17 cellular contexts compared by ENCODE assay signal in the genomic region with DNA sequence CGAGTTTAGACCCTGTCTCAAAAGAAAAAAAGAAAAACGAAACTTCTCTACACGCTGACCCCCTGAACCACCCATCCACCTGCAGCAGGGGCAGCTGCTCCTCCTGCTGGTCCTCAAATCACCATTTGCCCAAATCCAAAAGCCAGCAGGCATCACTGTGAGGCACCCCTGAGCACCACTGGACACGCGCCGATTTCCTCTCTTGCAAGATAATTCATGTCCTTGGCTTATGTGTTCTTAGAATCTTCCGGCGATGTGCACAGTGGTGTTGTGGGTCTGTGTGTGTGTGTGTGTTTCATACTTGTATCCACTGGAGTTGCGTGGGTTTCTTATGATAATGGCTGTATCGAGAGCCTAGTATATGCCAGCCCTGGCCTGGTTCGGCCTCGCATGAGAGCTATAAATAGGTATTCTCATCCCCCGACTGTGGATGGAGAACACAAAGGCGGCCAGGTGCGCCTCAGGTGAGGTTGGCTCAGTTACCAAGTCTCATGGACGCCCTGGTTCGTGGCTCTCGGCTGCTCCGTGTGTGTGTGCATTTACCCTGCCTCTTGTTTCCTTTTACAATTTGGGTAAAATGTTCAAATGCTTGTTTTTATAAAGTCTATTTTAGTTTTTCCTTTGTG.
DNase-seq lines count a peak whose midpoint lies in the region; ATAC-seq and TF ChIP-seq lines count a peak whose summit lies in the region.
"Had no signal": no experiment of that assay in that cellular context is flagged by ENCODE, and none has a peak within 500 bp of the region (broad histone marks: within the 10 kb centered on the region; RNA-seq: fewer than 3 reads in every experiment).

No MANE protein-coding gene starts in this region.

- intact Hi-C loops in activated CD8-positive, alpha-beta T cell treated with anti-CD3 and anti-CD28 coated beads for 36 hours (cut with micrococcal nuclease), result no loop called here
- intact Hi-C loops in left ventricle myocardium superior (cut with micrococcal nuclease), result no loop called here

- H3K4me1 Mint-ChIP-seq in activated CD8-positive, alpha-beta T cell treated with anti-CD3 and anti-CD28 coated beads, Interleukin-2, amount 10 ng/mL, durations not matched to agents 7 days and 5 days (ENCODE audit: low read depth), result peaks cover 26% of the 10 kb centered on the region
- peaks cover 16% of the 10 kb centered on the region for H3K4me1 Mint-ChIP-seq in activated CD8-positive, alpha-beta T cell treated with anti-CD3 and anti-CD28 coated beads for 36 hours (ENCODE audit: low read depth)
- H3K4me1 Mint-ChIP-seq in progenitor cell of endocrine pancreas (ENCODE audit: low read depth), result no peaks in the 10 kb centered on the region

- no peak for TF ChIP-seq CTCF in activated CD8-positive, alpha-beta T cell treated with anti-CD3 and anti-CD28 coated beads for 36 hours (IDR thresholded peaks at IDR 0.05)
- no peak for TF ChIP-seq CTCF in progenitor cell of endocrine pancreas (IDR thresholded peaks at IDR 0.05; ENCODE audit: unreplicated experiment)

- POLR2A ChIA-PET in activated CD8-positive, alpha-beta T cell treated with anti-CD3 and anti-CD28 coated beads, Interleukin-2, amount 10 ng/mL, durations not matched to agents 7 days and 5 days (lab: Charles Lee), result no interaction called here
- POLR2A ChIA-PET in activated CD8-positive, alpha-beta T cell treated with anti-CD3 and anti-CD28 coated beads for 36 hours (lab: Charles Lee), result no interaction called here

- no peak overlapping the region for H3K4me3 Mint-ChIP-seq in activated CD8-positive, alpha-beta T cell treated with anti-CD3 and anti-CD28 coated beads, Interleukin-2, amount 10 ng/mL, durations not matched to agents 7 days and 5 days
- H3K4me3 Mint-ChIP-seq in activated CD8-positive, alpha-beta T cell treated with anti-CD3 and anti-CD28 coated beads for 36 hours, result no peak overlapping the region
- no peak overlapping the region for H3K4me3 Mint-ChIP-seq in progenitor cell of endocrine pancreas (ENCODE audit: low read depth)

- no peaks in the 10 kb centered on the region for H3K27me3 Mint-ChIP-seq in activated CD8-positive, alpha-beta T cell treated with anti-CD3 and anti-CD28 coated beads, Interleukin-2, amount 10 ng/mL, durations not matched to agents 7 days and 5 days (ENCODE audit: low read depth)
- H3K27me3 Mint-ChIP-seq in activated CD8-positive, alpha-beta T cell treated with anti-CD3 and anti-CD28 coated beads for 36 hours, result no peaks in the 10 kb centered on the region
- H3K27me3 Mint-ChIP-seq in progenitor cell of endocrine pancreas, result no peaks in the 10 kb centered on the region

- peaks cover 40% of the 10 kb centered on the region for H3K36me3 Mint-ChIP-seq in activated CD8-positive, alpha-beta T cell treated with anti-CD3 and anti-CD28 coated beads, Interleukin-2, amount 10 ng/mL, durations not matched to agents 7 days and 5 days (ENCODE audit: low read depth)
- peaks cover 12% of the 10 kb centered on the region for H3K36me3 Mint-ChIP-seq in activated CD8-positive, alpha-beta T cell treated with anti-CD3 and anti-CD28 coated beads for 36 hours (ENCODE audit: low read depth)
- H3K36me3 Mint-ChIP-seq in progenitor cell of endocrine pancreas (ENCODE audit: insufficient read depth), result peaks cover 14% of the 10 kb centered on the region

- ATAC-seq in activated CD8-positive, alpha-beta T cell treated with anti-CD3 and anti-CD28 coated beads, Interleukin-2, amount 10 ng/mL, durations not matched to agents 7 days and 5 days, result no peak
- no peak for ATAC-seq in activated CD8-positive, alpha-beta T cell treated with anti-CD3 and anti-CD28 coated beads for 36 hours
- no peak for ATAC-seq in left ventricle myocardium superior
- ATAC-seq in HG03039 (IDR thresholded peaks at IDR 0.05; ENCODE audit: unreplicated experiment), result no peak
- ATAC-seq: SK-N-SH treated with all-trans-retinoic acid at 6 μM for 48 hours had no signal

- in situ Hi-C loops in G401 (cut with HindIII; ENCODE audit: low sequenced_read_pairs), result no loop called here

- CTCF ChIA-PET in activated CD8-positive, alpha-beta T cell treated with anti-CD3 and anti-CD28 coated beads, Interleukin-2, amount 10 ng/mL, durations not matched to agents 7 days and 5 days (lab: Charles Lee), result no interaction called here
- CTCF ChIA-PET in activated CD8-positive, alpha-beta T cell treated with anti-CD3 and anti-CD28 coated beads for 36 hours (lab: Charles Lee), result no interaction called here

- no peaks in the 10 kb centered on the region for H3K9me3 Mint-ChIP-seq in activated CD8-positive, alpha-beta T cell treated with anti-CD3 and anti-CD28 coated beads, Interleukin-2, amount 10 ng/mL, durations not matched to agents 7 days and 5 days (ENCODE audit: insufficient read depth)
- peaks cover under 1% of the 10 kb centered on the region for H3K9me3 Mint-ChIP-seq in activated CD8-positive, alpha-beta T cell treated with anti-CD3 and anti-CD28 coated beads for 36 hours
- peaks cover under 1% of the 10 kb centered on the region for H3K9me3 Mint-ChIP-seq in progenitor cell of endocrine pancreas (ENCODE audit: low read depth)
- H3K9me3 Mint-ChIP-seq: activated naive CD4-positive, alpha-beta T cell treated with anti-CD3 and anti-CD28 coated beads, Interleukin-2, amount 50 U/mL, for 72 hours had no signal

- DNase-seq in activated CD8-positive, alpha-beta T cell treated with anti-CD3 and anti-CD28 coated beads, Interleukin-2, amount 10 ng/mL, durations not matched to agents 7 days and 5 days, result no peak
- DNase-seq in activated CD8-positive, alpha-beta T cell treated with anti-CD3 and anti-CD28 coated beads for 36 hours, result no peak
- peak; percentile 44 for DNase-seq in G401 (ENCODE audit: low spot score)
- DNase-seq in left ventricle myocardium superior, result peak; percentile 20
- DNase-seq in progenitor cell of endocrine pancreas (ENCODE audit: low spot score, unreplicated experiment), result no peak
- no peak for DNase-seq in kidney glomerular epithelial cell (lab: John Stamatoyannopoulos, UW)
- DNase-seq in germinal center (ENCODE audit: low spot score), result no peak
- DNase-seq: Caco-2; GDM1; H7; NCI-H2029 treated with DMSO at 0.1 percent for 48 hours; NCI-H524; OCI-M1; stimulated activated CD4-positive, alpha-beta T cell treated with anti-CD3 and anti-CD28 coated beads, Interleukin-4, amount 100 ng/mL, for 4 hours had no signal

- peak overlapping the region; percentile 81 for H3K27ac Mint-ChIP-seq in activated CD8-positive, alpha-beta T cell treated with anti-CD3 and anti-CD28 coated beads, Interleukin-2, amount 10 ng/mL, durations not matched to agents 7 days and 5 days
- H3K27ac Mint-ChIP-seq in activated CD8-positive, alpha-beta T cell treated with anti-CD3 and anti-CD28 coated beads for 36 hours, result no peak overlapping the region
- peak overlapping the region; percentile 77 for H3K27ac Mint-ChIP-seq in progenitor cell of endocrine pancreas

Comparison
In these comparisons a context has a peak if more than half of its experiments do, and no peak if none do; other contexts are left out.
1. DNase-seq: peak in G401 (single experiment) and left ventricle myocardium superior (single experiment); none in activated CD8-positive, alpha-beta T cell treated with anti-CD3 and anti-CD28 coated beads, Interleukin-2, amount 10 ng/mL, durations not matched to agents 7 days and 5 days (single experiment), activated CD8-positive, alpha-beta T cell treated with anti-CD3 and anti-CD28 coated beads for 36 hours (single experiment), progenitor cell of endocrine pancreas (single experiment), kidney glomerular epithelial cell (single experiment) and germinal center (single experiment).